Comparison of ENCODE assay signal across 18 cellular contexts in the genomic region with DNA sequence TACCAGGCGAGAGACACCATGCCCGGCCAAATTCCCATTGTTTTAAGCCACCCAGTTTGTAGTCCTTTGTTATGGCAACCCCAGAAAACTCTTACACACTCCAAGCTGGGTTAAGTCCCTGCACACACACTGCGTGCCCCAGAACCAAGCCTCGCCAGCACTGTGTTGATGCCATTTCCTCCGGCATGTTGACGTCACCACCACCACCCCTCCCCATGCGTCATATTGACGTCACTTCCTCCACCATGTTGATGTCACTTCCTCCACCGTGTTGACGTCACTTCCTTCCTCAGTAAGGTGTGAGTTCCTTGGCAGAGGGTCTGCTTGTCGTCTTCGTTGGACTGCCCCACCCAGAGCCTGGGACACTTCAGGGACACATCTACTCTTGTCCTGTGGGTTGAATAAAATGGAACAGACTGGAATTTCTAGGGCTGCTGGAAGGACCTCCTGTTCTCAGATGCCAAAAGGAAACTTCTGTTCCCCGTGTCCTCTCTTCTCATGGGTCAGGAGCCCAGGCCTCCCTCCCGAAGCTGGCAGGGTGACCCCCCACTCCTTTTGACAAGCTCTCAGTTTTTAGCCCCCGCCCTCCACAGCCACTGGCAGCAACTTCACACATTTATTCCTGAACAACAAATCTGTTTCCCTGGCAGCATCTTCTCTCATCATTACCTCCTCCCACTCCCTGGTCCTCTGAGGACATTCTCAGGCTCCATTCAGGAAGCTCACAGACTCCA.
"Had no signal": no experiment of that assay in that cellular context is flagged by ENCODE, and none has a peak within 500 bp of the region (broad histone marks: within the 10 kb centered on the region; RNA-seq: fewer than 3 reads in every experiment).

No MANE protein-coding gene starts in this region.

- H3K27me3 ChIP-seq: colonic mucosa, neural progenitor cell, right atrium auricular region, upper lobe of left lung had no signal

- H3K4me3 ChIP-seq: colonic mucosa, esophagus muscularis mucosa, gastroesophageal sphincter, heart left ventricle, left ventricle myocardium inferior, neural progenitor cell, prostate gland, right atrium auricular region, skin epidermis, upper lobe of left lung had no signal

- H3K27ac Mint-ChIP-seq: activated naive CD8-positive, alpha-beta T cell treated with anti-CD3 and anti-CD28 coated beads, Interleukin-2, amount 10 ng/mL, durations not matched to agents 7 days and 5 days; activated T-helper 2 cell treated with anti-CD3 and anti-CD28 coated beads, Interferon-gamma antibody, Interleukin-2, Interleukin-4, amounts not matched to agents 10 μg/mL and 5 μg/mL and 100 μg/mL, durations not matched to agents 14 hours and 24 hours and 36 hours; neural progenitor cell had no signal

- H3K4me1 ChIP-seq: colonic mucosa, esophagus muscularis mucosa, gastroesophageal sphincter, heart left ventricle, left ventricle myocardium inferior, neural progenitor cell, prostate gland, right atrium auricular region, upper lobe of left lung had no signal

- H3K36me3 Mint-ChIP-seq: neural progenitor cell had no signal

- H3K9me3 ChIP-seq: colonic mucosa, gastroesophageal sphincter, prostate gland, right atrium auricular region had no signal

- H3K4me3 Mint-ChIP-seq: activated naive CD8-positive, alpha-beta T cell treated with anti-CD3 and anti-CD28 coated beads, Interleukin-2, amount 10 ng/mL, durations not matched to agents 7 days and 5 days; neural progenitor cell; stimulated activated naive CD8-positive, alpha-beta T cell treated with anti-CD3 and anti-CD28 coated beads, Interleukin-15, amount 100 ng/mL, for 72 hours had no signal

- DNase-seq: activated CD4-positive, CD25-positive, alpha-beta regulatory T cell treated with anti-CD3 and anti-CD28 coated beads, Interleukin-2, amount 50 U/mL, for 72 hours; activated naive CD4-positive, alpha-beta T cell treated with Interleukin-2 at 50 U/mL for 16 hours; activated naive CD8-positive, alpha-beta T cell treated with anti-CD3 and anti-CD28 coated beads, Interleukin-2, amount 10 ng/mL, durations not matched to agents 7 days and 5 days; activated T-cell treated with anti-CD3 and anti-CD28 coated beads, Interleukin-2, amount 50 U/mL, for 1 hour; colonic mucosa; heart left ventricle; kidney glomerular epithelial cell; left ventricle myocardium inferior; stimulated activated naive CD8-positive, alpha-beta T cell treated with anti-CD3 and anti-CD28 coated beads, Interleukin-15, amount 100 ng/mL, for 72 hours; upper lobe of left lung had no signal

- H3K27me3 Mint-ChIP-seq: stimulated activated naive CD8-positive, alpha-beta T cell treated with anti-CD3 and anti-CD28 coated beads, Interleukin-15, amount 100 ng/mL, for 72 hours had no signal

- H3K9me3 Mint-ChIP-seq: neural progenitor cell had no signal

- ATAC-seq: gastroesophageal sphincter; heart left ventricle; stimulated activated naive CD8-positive, alpha-beta T cell treated with anti-CD3 and anti-CD28 coated beads, Interleukin-15, amount 100 ng/mL, for 72 hours had no signal

- H3K36me3 ChIP-seq: colonic mucosa, esophagus muscularis mucosa, gastroesophageal sphincter, heart left ventricle, left ventricle myocardium inferior, neural progenitor cell, prostate gland, right atrium auricular region, upper lobe of left lung had no signal

- H3K27ac ChIP-seq: colonic mucosa, esophagus muscularis mucosa, gastroesophageal sphincter, heart left ventricle, left ventricle myocardium inferior, neural progenitor cell, prostate gland, right atrium auricular region, skin epidermis, upper lobe of left lung, VCaP had no signal
